Comparison of ENCODE assay signal across 8 cellular contexts in genomic region chr19:45443462-45444317, GRCh38. TPM values are rescaled to one million over a fixed set of nuclear protein-coding genes. Genes with fewer than 3 reads are reported as not detected.
DNase-seq lines count a peak whose midpoint lies in the region; ATAC-seq and TF ChIP-seq lines count a peak whose summit lies in the region.

No MANE protein-coding gene starts in this region.

- no peaks in the 10 kb centered on the region for H3K36me3 ChIP-seq in HUES48 (ENCODE audit: control insufficient read depth, insufficient read depth, low read length)
- no peaks in the 10 kb centered on the region for H3K36me3 ChIP-seq in left ventricle myocardium inferior
- H3K36me3 ChIP-seq in trophoblast cell (ENCODE audit: control insufficient read depth in 1 of 2, insufficient read depth in 2 of 2, low read length in 2 of 2), result no peaks in the 10 kb centered on the region

- WGBS in trophoblast cell (ENCODE audit: extremely low coverage, insufficient coverage, insufficient read length), result no CpG with 5 or more reads among the region's 49 CpGs

- peak overlapping the region; percentile 98 for H3K18ac ChIP-seq in trophoblast cell (ENCODE audit: low read length)

- in situ Hi-C loops in SK-MEL-5 (cut with HindIII; ENCODE audit: low pct_unique_long_range_greater_than_20kb, low sequenced_read_pairs) (no loop called here), astrocyte of the cerebellum (cut with HindIII; ENCODE audit: low sequenced_read_pairs) (no loop called here)

- peak overlapping the region; percentile 96 for H2BK5ac ChIP-seq in trophoblast cell (ENCODE audit: low read depth, low read length, poor library complexity)

- intact Hi-C loops in left ventricle myocardium inferior (cut with micrococcal nuclease), result no loop called here

- peak overlapping the region; percentile 90 for H2BK12ac ChIP-seq in trophoblast cell (ENCODE audit: low read length)

- DNase-seq in DMS79 (lab: John Stamatoyannopoulos, UW) (peak; percentile 40), SK-MEL-5 (ENCODE audit: low read depth, low spot score) (peak; percentile 66), astrocyte of the cerebellum (ENCODE audit: low read depth) (peak; percentile 56), left ventricle myocardium inferior (peak; percentile 97), trophoblast cell (peak; percentile 97 to 99)

- H3K9me3 ChIP-seq in HUES48 (ENCODE audit: control insufficient read depth, insufficient read depth, low read length) (no peaks in the 10 kb centered on the region), left ventricle myocardium inferior (replicated peaks) (no peaks in the 10 kb centered on the region), trophoblast cell (ENCODE audit: insufficient read depth, low read depth, low read length) (no peaks in the 10 kb centered on the region)

- peak overlapping the region; percentile 98 for H2AK5ac ChIP-seq in trophoblast cell (ENCODE audit: low read length)

- peak overlapping the region; percentile 99 for H4K91ac ChIP-seq in trophoblast cell (ENCODE audit: low read depth, low read length)

- H3K4me3 ChIP-seq in HUES48 (ENCODE audit: low read depth, low read length) (peak overlapping the region; percentile 85), astrocyte of the cerebellum (ENCODE audit: low read depth, low read length) (peak overlapping the region; percentile 45), left ventricle myocardium inferior (peak overlapping the region; percentile 64), trophoblast cell (ENCODE audit: low read depth, low read length) (peak overlapping the region; percentile 68)

- ATAC-seq in HG02981 (IDR thresholded peaks at IDR 0.05; ENCODE audit: unreplicated experiment) (no peak), GM19324 (IDR thresholded peaks at IDR 0.05; ENCODE audit: low FRiP score, unreplicated experiment) (no peak)

- H3K79me1 ChIP-seq in trophoblast cell (ENCODE audit: low read length), result peaks cover 29% of the 10 kb centered on the region

- H2AFZ ChIP-seq in trophoblast cell (ENCODE audit: insufficient read depth, low read length, poor library complexity), result peak overlapping the region; percentile 77

- H3K9ac ChIP-seq in HUES48 (ENCODE audit: low read depth, low read length) (peak overlapping the region; percentile 67; the same call in 1 of the 2 replicates), trophoblast cell (ENCODE audit: low read length) (peak overlapping the region; percentile 68)

- H4K12ac ChIP-seq in trophoblast cell (ENCODE audit: low read depth, low read length), result peak overlapping the region; percentile 95

- H3K23ac ChIP-seq in trophoblast cell (ENCODE audit: low read length), result no peak overlapping the region

- H3K14ac ChIP-seq in trophoblast cell (ENCODE audit: low read length), result peak overlapping the region; percentile 95

- H3K27ac ChIP-seq in HUES48 (ENCODE audit: low read depth, low read length), result peak overlapping the region; percentile 78
- peak overlapping the region; percentile 93 for H3K27ac ChIP-seq in left ventricle myocardium inferior (replicated peaks)
- peak overlapping the region; percentile 93 for H3K27ac ChIP-seq in trophoblast cell (ENCODE audit: low read depth, low read length)

- H4K8ac ChIP-seq in trophoblast cell (ENCODE audit: low read depth, low read length), result peak overlapping the region; percentile 99

- H3K4me1 ChIP-seq in HUES48 (ENCODE audit: control insufficient read depth, insufficient read depth, low read length) (peaks cover 17% of the 10 kb centered on the region), left ventricle myocardium inferior (peaks cover 46% of the 10 kb centered on the region), trophoblast cell (ENCODE audit: control insufficient read depth in 1 of 2, insufficient read depth in 2 of 2, low read length in 2 of 2) (peaks cover 11 to 23% of the 10 kb centered on the region in 2 experiments)

- H3K4me2 ChIP-seq in trophoblast cell (ENCODE audit: low read length), result peak overlapping the region; percentile 91

- peaks cover 10% of the 10 kb centered on the region for H3K79me2 ChIP-seq in trophoblast cell (ENCODE audit: control insufficient read depth, insufficient read depth, low read length, poor library complexity)

- TF ChIP-seq CTCF in astrocyte of the cerebellum (IDR thresholded peaks at IDR 0.05; ENCODE audit: low read depth, low read length, missing control alignments) (no peak), left ventricle myocardium inferior (IDR thresholded peaks at IDR 0.05; ENCODE audit: borderline replicate concordance) (no peak)

- peaks cover 8% of the 10 kb centered on the region for H3K27me3 ChIP-seq in HUES48 (ENCODE audit: control insufficient read depth, insufficient read depth, low read length)
- no peaks in the 10 kb centered on the region for H3K27me3 ChIP-seq in left ventricle myocardium inferior (ENCODE audit: low read depth)
- no peaks in the 10 kb centered on the region for H3K27me3 ChIP-seq in trophoblast cell (ENCODE audit: insufficient read depth, low read length)

- H2BK120ac ChIP-seq in trophoblast cell (ENCODE audit: insufficient read depth, low read length, poor library complexity), result peak overlapping the region; percentile 99

- peak overlapping the region; percentile 97 for H3K4ac ChIP-seq in trophoblast cell (ENCODE audit: low read depth, low read length)

RNA-seq across cellular contexts. Expression of gene ERCC1, which starts 20.0 kb away (rescaled TPM):
- total RNA-seq in SK-MEL-5 (2014; rRNA removed; shearing (Covaris generic)), result 125 and 138 TPM in 2 replicates
- 104 and 133 TPM in 2 replicates for polyA plus RNA-seq in SK-MEL-5 (2015; cell fraction: cytosol; rRNA removed)
- 81.9 and 96.6 TPM in 2 replicates for polyA plus RNA-seq in SK-MEL-5 (2015; cell fraction: nucleus; rRNA removed)
- total RNA-seq in left ventricle myocardium inferior, result 108 TPM
- polyA plus RNA-seq in trophoblast cell (2013), result 56.9 and 58.5 TPM in 2 replicates

RNA-seq across cellular contexts. Expression of gene FOSB, which starts 24.1 kb away (rescaled TPM):
- 0.13 and 0.42 TPM in 2 replicates for total RNA-seq in SK-MEL-5 (2014; rRNA removed; shearing (Covaris generic))
- 0.81 and 3.8 TPM in 2 replicates for polyA plus RNA-seq in SK-MEL-5 (2015; cell fraction: cytosol; rRNA removed)
- 1.5 and 3.8 TPM in 2 replicates for polyA plus RNA-seq in SK-MEL-5 (2015; cell fraction: nucleus; rRNA removed)
- total RNA-seq in left ventricle myocardium inferior, result 0.33 TPM
- polyA plus RNA-seq in trophoblast cell (2013), result 37.2 and 40.1 TPM in 2 replicates

RNA-seq across cellular contexts. Expression of gene POLR1G, which starts 37.2 kb away (rescaled TPM):
- total RNA-seq in SK-MEL-5 (2014; rRNA removed; shearing (Covaris generic)), result 19.3 and 20.2 TPM in 2 replicates
- polyA plus RNA-seq in SK-MEL-5 (2015; cell fraction: cytosol; rRNA removed), result 22.4 and 35.3 TPM in 2 replicates
- 12.3 and 16.9 TPM in 2 replicates for polyA plus RNA-seq in SK-MEL-5 (2015; cell fraction: nucleus; rRNA removed)
- total RNA-seq in left ventricle myocardium inferior, result 5.2 TPM
- 10.8 and 11.1 TPM in 2 replicates for polyA plus RNA-seq in trophoblast cell (2013)

RNA-seq across cellular contexts. Expression of gene PPP1R13L, which starts 38.8 kb away (rescaled TPM):
- total RNA-seq in SK-MEL-5 (2014; rRNA removed; shearing (Covaris generic)), result 1.5 and 1.8 TPM in 2 replicates
- 3.9 and 4.6 TPM in 2 replicates for polyA plus RNA-seq in SK-MEL-5 (2015; cell fraction: cytosol; rRNA removed)
- polyA plus RNA-seq in SK-MEL-5 (2015; cell fraction: nucleus; rRNA removed), result 0.53 and 10.8 TPM in 2 replicates
- 207 TPM for total RNA-seq in left ventricle myocardium inferior
- polyA plus RNA-seq in trophoblast cell (2013), result 190 TPM in 2 replicates

RNA-seq across cellular contexts. Expression of gene RTN2, which starts 53.2 kb away (rescaled TPM):
- total RNA-seq in SK-MEL-5 (2014; rRNA removed; shearing (Covaris generic)), result 10.0 and 12.8 TPM in 2 replicates
- polyA plus RNA-seq in SK-MEL-5 (2015; cell fraction: cytosol; rRNA removed), result 25.9 and 29.0 TPM in 2 replicates
- polyA plus RNA-seq in SK-MEL-5 (2015; cell fraction: nucleus; rRNA removed), result 9.4 and 10.4 TPM in 2 replicates
- total RNA-seq in left ventricle myocardium inferior, result 19.1 TPM
- polyA plus RNA-seq in trophoblast cell (2013), result 68.7 and 72.2 TPM in 2 replicates

Comparison
In these comparisons a context has a peak if more than half of its experiments do, and no peak if none do; other contexts are left out.
1. DNase-seq: peak in every context shown above with its lines; median percentile 98 in trophoblast cell; 97 in left ventricle myocardium inferior; 66 in SK-MEL-5; 56 in astrocyte of the cerebellum; 40 in DMS79.